In the genomic region with DNA sequence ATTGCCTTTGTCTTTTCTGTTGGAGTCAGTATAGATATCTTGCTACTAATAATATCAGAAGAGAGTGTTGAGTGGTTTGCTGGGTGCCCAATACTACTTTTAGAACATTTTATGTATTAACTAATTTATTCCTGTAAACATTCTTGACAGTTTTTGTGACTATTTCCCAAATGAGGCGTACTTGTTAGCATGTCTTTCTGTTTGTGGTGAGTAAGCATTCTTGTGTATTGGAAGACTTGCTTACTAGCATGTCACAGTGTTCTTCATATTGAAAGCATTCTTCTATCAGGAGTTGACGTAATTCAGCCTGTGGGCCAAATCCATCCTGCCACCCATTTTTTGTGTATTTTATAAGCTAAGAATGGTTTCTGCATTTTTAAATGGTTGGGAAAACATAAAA, we compare ENCODE assay signal across 23 cellular contexts. TPM values are rescaled to one million over a fixed set of nuclear protein-coding genes. Genes with fewer than 3 reads are reported as not detected.
DNase-seq lines count a peak whose midpoint lies in the region; ATAC-seq and TF ChIP-seq lines count a peak whose summit lies in the region.
"Had no signal": no experiment of that assay in that cellular context is flagged by ENCODE, and none has a peak within 500 bp of the region (broad histone marks: within the 10 kb centered on the region; RNA-seq: fewer than 3 reads in every experiment).

No MANE protein-coding gene starts in this region.

- no peak for ATAC-seq in GM18861 (IDR thresholded peaks at IDR 0.05; ENCODE audit: unreplicated experiment)
- ATAC-seq: PC-3 had no signal

- no peaks in the 10 kb centered on the region for H3K4me1 ChIP-seq in Caco-2
- H3K4me1 ChIP-seq: BE2C had no signal

- DNase-seq in caudate nucleus (lab: John Stamatoyannopoulos, UW) (no peak), fibroblast of pulmonary artery (ENCODE audit: low read depth) (peak; percentile 30), pons (ENCODE audit: low spot score) (peak; percentile 50), HT-29 (ENCODE audit: low spot score) (no peak), SIG-M5 treated with dmso at 0.1 percent for 504 hours (lab: John Stamatoyannopoulos, UW; ENCODE audit: unreplicated experiment) (no peak), Caco-2 (no peak)
- DNase-seq: BE2C; DMS153; DND-41; GM23248; H7; KBM-7; MV-4-11; NCI-H1105; NCI-H146; NCI-H1930; NCI-H446; NCI-H524 treated with DMSO at 0.1 percent for 48 hours; NCI-H82; NK-92 treated with Interleukin-12 subunit alpha and Interleukin-12 subunit beta, amount 100 ng/mL, for 24 hours; PC-3 had no signal

- intact Hi-C loops in Caco-2 (cut with micrococcal nuclease; ENCODE audit: unreplicated experiment) = no loop called here

- H3K4me3 ChIP-seq in fibroblast of pulmonary artery (replicated peaks; ENCODE audit: low read depth, low read length) (no peak overlapping the region), Caco-2 (ENCODE audit: low read depth, low read length) (no peak overlapping the region)
- H3K4me3 ChIP-seq: GM23248 had no signal

- no peak overlapping the region for H3K27ac Mint-ChIP-seq in Caco-2 (ENCODE audit: unreplicated experiment)
- H3K27ac Mint-ChIP-seq: CD14-positive monocyte had no signal

- no peaks in the 10 kb centered on the region for H3K36me3 ChIP-seq in Caco-2 (ENCODE audit: control insufficient read depth, insufficient read depth, low read length)
- H3K36me3 ChIP-seq: BE2C had no signal

- H3K27ac ChIP-seq in caudate nucleus (ENCODE audit: low read depth, low read length) = peak overlapping the region; percentile 19
- H3K27ac ChIP-seq: GM23248 had no signal

- POLR2A ChIA-PET in Caco-2 (lab: Charles Lee) = no interaction called here

- CTCF ChIA-PET in Caco-2 (lab: Charles Lee) = interaction anchor here (0.7 kb wide), 1 partner anchor 36 kb away, joined by 3 read pairs; no protein-coding TSS in a partner anchor

- H3K9me3 Mint-ChIP-seq in Caco-2 (ENCODE audit: unreplicated experiment) = no peaks in the 10 kb centered on the region

- no peaks in the 10 kb centered on the region for H3K4me1 Mint-ChIP-seq in Caco-2 (ENCODE audit: low read depth, unreplicated experiment)
- H3K4me1 Mint-ChIP-seq: CD14-positive monocyte had no signal

- TF ChIP-seq CTCF in fibroblast of pulmonary artery (IDR thresholded peaks at IDR 0.05; ENCODE audit: low read length, missing control alignments) (no peak), Caco-2 (IDR thresholded peaks at IDR 0.05; ENCODE audit: insufficient read depth in 1 of 2, low read depth in 1 of 2, low read length in 1 of 2, severe bottlenecking in 1 of 2, unreplicated experiment in 1 of 2) (no peak)

- no peaks in the 10 kb centered on the region for H3K36me3 Mint-ChIP-seq in Caco-2 (ENCODE audit: insufficient read depth, unreplicated experiment)
- H3K36me3 Mint-ChIP-seq: CD14-positive monocyte had no signal

- no peaks in the 10 kb centered on the region for H3K9me3 ChIP-seq in Caco-2
- H3K9me3 ChIP-seq: BE2C had no signal

- no peaks in the 10 kb centered on the region for H3K27me3 Mint-ChIP-seq in Caco-2 (ENCODE audit: insufficient read depth, unreplicated experiment)

- no peaks in the 10 kb centered on the region for H3K27me3 ChIP-seq in Caco-2 (replicated peaks; ENCODE audit: control insufficient read depth, insufficient read depth, low read length)
- H3K27me3 ChIP-seq: BE2C had no signal

- BruUV-seq in Caco-2 (replicated peaks; lab: Mats Ljungman, UMichigan) = no TSS peak

- no peak overlapping the region for H3K4me3 Mint-ChIP-seq in Caco-2 (ENCODE audit: unreplicated experiment)
- H3K4me3 Mint-ChIP-seq: CD14-positive monocyte had no signal

RNA-seq across cellular contexts. Expression of a gene that starts 20.3 kb away (rescaled TPM):
- 2.4 and 9.2 TPM in 2 replicates for total RNA-seq in HT-29 (2014; rRNA removed; shearing (Covaris generic))
- 0.30 and 0.86 TPM in 2 replicates for total RNA-seq in Caco-2 (2022)

Comparison
In these comparisons a context has a peak if more than half of its experiments do, and no peak if none do; other contexts are left out.
1. DNase-seq: peak in fibroblast of pulmonary artery (single experiment) and pons (single experiment); none in caudate nucleus (0 of 61), HT-29 (single experiment), SIG-M5 treated with dmso at 0.1 percent for 504 hours (single experiment) and Caco-2 (0 of 2).